In the genomic region with DNA sequence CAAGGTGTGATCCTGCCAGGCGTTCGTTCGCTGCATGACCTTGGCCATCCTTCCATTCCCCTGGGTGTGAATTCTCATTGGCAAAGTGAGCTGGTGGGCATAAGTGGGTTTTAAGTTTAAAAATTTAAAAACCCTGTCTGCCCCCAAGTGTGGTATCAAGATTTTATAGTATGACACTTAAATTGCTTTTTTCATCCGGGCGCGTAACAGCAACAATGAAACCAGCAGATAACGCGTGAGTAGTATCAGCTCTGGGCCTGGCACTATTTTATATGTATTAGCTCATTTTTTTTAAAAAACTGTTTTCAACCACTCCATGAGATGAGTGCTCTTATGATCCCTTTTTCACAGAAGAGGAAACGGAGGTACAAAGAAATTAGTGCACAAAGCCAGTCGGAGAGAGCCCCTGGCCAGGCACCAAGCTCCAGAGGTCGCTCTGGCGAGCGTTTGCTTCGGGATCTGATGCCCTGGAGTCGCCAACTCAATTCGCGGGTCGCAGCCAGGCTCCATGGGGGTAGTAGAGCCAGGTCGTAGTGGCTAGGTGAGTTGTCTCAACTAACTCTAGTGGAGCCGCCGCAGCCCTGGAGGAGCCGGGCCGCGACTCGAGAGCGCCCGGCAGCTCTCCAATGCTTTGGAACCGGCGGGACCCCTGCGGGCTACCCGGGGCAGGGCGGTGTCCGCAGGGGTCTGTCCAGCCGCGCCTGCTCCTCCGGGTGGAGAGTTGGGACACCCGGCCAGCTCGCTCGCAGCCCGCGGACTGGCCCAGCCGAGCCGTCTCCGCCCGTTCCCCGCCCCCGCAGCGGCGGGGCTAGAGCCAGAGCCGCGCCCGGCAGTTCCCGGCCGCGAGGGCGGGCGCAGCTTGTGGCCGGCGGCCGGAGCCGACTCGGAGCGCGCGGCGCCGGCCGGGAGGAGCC, we compare ENCODE assay signal across 8 cellular contexts. TPM values are rescaled to one million over a fixed set of nuclear protein-coding genes. Genes with fewer than 3 reads are reported as not detected.
DNase-seq lines count a peak whose midpoint lies in the region; ATAC-seq and TF ChIP-seq lines count a peak whose summit lies in the region.

A gene with protein sequence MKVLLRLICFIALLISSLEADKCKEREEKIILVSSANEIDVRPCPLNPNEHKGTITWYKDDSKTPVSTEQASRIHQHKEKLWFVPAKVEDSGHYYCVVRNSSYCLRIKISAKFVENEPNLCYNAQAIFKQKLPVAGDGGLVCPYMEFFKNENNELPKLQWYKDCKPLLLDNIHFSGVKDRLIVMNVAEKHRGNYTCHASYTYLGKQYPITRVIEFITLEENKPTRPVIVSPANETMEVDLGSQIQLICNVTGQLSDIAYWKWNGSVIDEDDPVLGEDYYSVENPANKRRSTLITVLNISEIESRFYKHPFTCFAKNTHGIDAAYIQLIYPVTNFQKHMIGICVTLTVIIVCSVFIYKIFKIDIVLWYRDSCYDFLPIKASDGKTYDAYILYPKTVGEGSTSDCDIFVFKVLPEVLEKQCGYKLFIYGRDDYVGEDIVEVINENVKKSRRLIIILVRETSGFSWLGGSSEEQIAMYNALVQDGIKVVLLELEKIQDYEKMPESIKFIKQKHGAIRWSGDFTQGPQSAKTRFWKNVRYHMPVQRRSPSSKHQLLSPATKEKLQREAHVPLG (plus strand): TSS at position 832 of the 914 bp plus-strand sequence. CDS start 14,979 bp downstream, outside the sequence.

- peaks cover 15% of the 10 kb centered on the region for H3K27me3 Mint-ChIP-seq in CD4-positive, CD25-positive, alpha-beta regulatory T cell
- peaks cover 43% of the 10 kb centered on the region for H3K27me3 Mint-ChIP-seq in activated naive CD8-positive, alpha-beta T cell treated with anti-CD3 and anti-CD28 coated beads, Interleukin-2, amount 50 U/mL, for 24 hours
- no peaks in the 10 kb centered on the region for H3K27me3 Mint-ChIP-seq in osteocyte (ENCODE audit: unreplicated experiment)

- no peak within 1 kb of the TSS for H3K27ac ChIP-seq in CD4-positive, CD25-positive, alpha-beta regulatory T cell (ENCODE audit: insufficient read depth, low read length, poor library complexity, severe bottlenecking)

- no peak for TF ChIP-seq CTCF in osteocyte (IDR thresholded peaks at IDR 0.05)

- peaks cover 14 to 49% (median 35%) of the 10 kb centered on the region in 4 donors for H3K4me1 Mint-ChIP-seq in CD4-positive, CD25-positive, alpha-beta regulatory T cell
- H3K4me1 Mint-ChIP-seq in activated naive CD8-positive, alpha-beta T cell treated with anti-CD3 and anti-CD28 coated beads, Interleukin-2, amount 50 U/mL, for 24 hours, result peaks cover 56% of the 10 kb centered on the region
- H3K4me1 Mint-ChIP-seq in osteocyte (ENCODE audit: unreplicated experiment), result peaks cover 68% of the 10 kb centered on the region

- H3K36me3 ChIP-seq in CD4-positive, CD25-positive, alpha-beta regulatory T cell (ENCODE audit: control insufficient read depth, insufficient read depth, low read length), result peaks cover 2% of the 10 kb centered on the region

- H3K9me3 ChIP-seq in CD4-positive, CD25-positive, alpha-beta regulatory T cell (ENCODE audit: control insufficient read depth in 2 of 2, low read length in 2 of 2), result peaks cover 21 to 23% of the 10 kb centered on the region in 2 experiments

- no peaks in the 10 kb centered on the region for H3K36me3 Mint-ChIP-seq in CD4-positive, CD25-positive, alpha-beta regulatory T cell
- H3K36me3 Mint-ChIP-seq in activated naive CD8-positive, alpha-beta T cell treated with anti-CD3 and anti-CD28 coated beads, Interleukin-2, amount 50 U/mL, for 24 hours (ENCODE audit: low read depth), result peaks cover 54% of the 10 kb centered on the region
- H3K36me3 Mint-ChIP-seq in osteocyte (ENCODE audit: unreplicated experiment), result peaks cover 23% of the 10 kb centered on the region

- H3K27ac Mint-ChIP-seq in CD4-positive, CD25-positive, alpha-beta regulatory T cell, result peak within 1 kb of the TSS; percentile 44 to 58 (median 57)
- peak within 1 kb of the TSS; percentile 78 for H3K27ac Mint-ChIP-seq in activated naive CD8-positive, alpha-beta T cell treated with anti-CD3 and anti-CD28 coated beads, Interleukin-2, amount 50 U/mL, for 24 hours
- peak within 1 kb of the TSS; percentile 90 for H3K27ac Mint-ChIP-seq in osteocyte (ENCODE audit: unreplicated experiment)

- peaks cover 13% of the 10 kb centered on the region for H3K4me1 ChIP-seq in CD4-positive, CD25-positive, alpha-beta regulatory T cell (ENCODE audit: control insufficient read depth, insufficient read depth, low read length, poor library complexity, severe bottlenecking)

- H3K4me3 Mint-ChIP-seq in CD4-positive, CD25-positive, alpha-beta regulatory T cell, result peak within 1 kb of the TSS; percentile 84 to 95 (median 86)
- H3K4me3 Mint-ChIP-seq in activated naive CD8-positive, alpha-beta T cell treated with anti-CD3 and anti-CD28 coated beads, Interleukin-2, amount 50 U/mL, for 24 hours, result peak within 1 kb of the TSS; percentile 71
- H3K4me3 Mint-ChIP-seq in osteocyte (ENCODE audit: unreplicated experiment), result peak within 1 kb of the TSS; percentile 86

- no peaks in the 10 kb centered on the region for H3K27me3 ChIP-seq in CD4-positive, CD25-positive, alpha-beta regulatory T cell (ENCODE audit: control insufficient read depth, insufficient read depth, low read length)

- intact Hi-C loops in Right ventricle myocardium superior (cut with DNase I), result no loop called here

- DNase-seq in CD4-positive, CD25-positive, alpha-beta regulatory T cell, result peak in 1 of 3 donors; percentile 36
- DNase-seq in activated naive CD8-positive, alpha-beta T cell treated with anti-CD3 and anti-CD28 coated beads, Interleukin-2, amount 50 U/mL, for 24 hours, result no peak
- DNase-seq in Right ventricle myocardium superior (peak; percentile 89), osteocyte (ENCODE audit: extremely low spot score, unreplicated experiment) (peak; percentile 90), T-helper 9 cell (no peak)

- H3K4me3 ChIP-seq in CD4-positive, CD25-positive, alpha-beta regulatory T cell (ENCODE audit: low read depth, low read length), result peak within 1 kb of the TSS; percentile 73

- peak; percentile 19 to 40 for ATAC-seq in CD4-positive, CD25-positive, alpha-beta regulatory T cell (ENCODE audit: low read depth in 2 of 2)
- peak; percentile 65 for ATAC-seq in HG02678 (IDR thresholded peaks at IDR 0.05; ENCODE audit: unreplicated experiment)
- ATAC-seq in activated naive CD8-positive, alpha-beta T cell treated with anti-CD3 and anti-CD28 coated beads, Interleukin-2, amount 50 U/mL, for 24 hours, result peak; percentile 30
- ATAC-seq in Right ventricle myocardium superior (ENCODE audit: poor library complexity), result peak; percentile 97
- ATAC-seq in HG02981 (IDR thresholded peaks at IDR 0.05; ENCODE audit: unreplicated experiment), result no peak
- ATAC-seq in GM19452 (IDR thresholded peaks at IDR 0.05; ENCODE audit: unreplicated experiment), result no peak

- H3K9me3 Mint-ChIP-seq in CD4-positive, CD25-positive, alpha-beta regulatory T cell, result peaks cover 0 to 30% (median 6%) of the 10 kb centered on the region in 7 donors
- peaks cover 57% of the 10 kb centered on the region for H3K9me3 Mint-ChIP-seq in activated naive CD8-positive, alpha-beta T cell treated with anti-CD3 and anti-CD28 coated beads, Interleukin-2, amount 50 U/mL, for 24 hours
- peaks cover 5% of the 10 kb centered on the region for H3K9me3 Mint-ChIP-seq in osteocyte (ENCODE audit: unreplicated experiment)

RNA-seq across cellular contexts. Expression of the gene that starts here (rescaled TPM):
- total RNA-seq in CD4-positive, CD25-positive, alpha-beta regulatory T cell, result 11.7 TPM
- 1 to 10 TPM; 2.0 to 5.6 (median 3.7) TPM for polyA plus RNA-seq in CD4-positive, CD25-positive, alpha-beta regulatory T cell
- 21.1 TPM for total RNA-seq in Right ventricle myocardium superior
- total RNA-seq in osteocyte, result 56.3 and 59.8 TPM in 2 replicates

Comparison
In these comparisons a context has a peak if more than half of its experiments do, and no peak if none do; other contexts are left out.
1. ATAC-seq: peak in CD4-positive, CD25-positive, alpha-beta regulatory T cell (2 of 2), HG02678 (single experiment), activated naive CD8-positive, alpha-beta T cell treated with anti-CD3 and anti-CD28 coated beads, Interleukin-2, amount 50 U/mL, for 24 hours (single experiment) and Right ventricle myocardium superior (single experiment); none in HG02981 (single experiment) and GM19452 (single experiment).
2. DNase-seq: peak in Right ventricle myocardium superior (single experiment) and osteocyte (single experiment); none in activated naive CD8-positive, alpha-beta T cell treated with anti-CD3 and anti-CD28 coated beads, Interleukin-2, amount 50 U/mL, for 24 hours (single experiment) and T-helper 9 cell (single experiment).
3. Peak in every context shown above with its lines, with median percentiles within 50 percentile points of each other: H3K27ac Mint-ChIP-seq and H3K4me3 Mint-ChIP-seq.